1 cellular context compared by ENCODE assay signal in genomic region chr2:165952600-165953210, GRCh38.
TF ChIP-seq lines count a peak whose summit lies in the region.

No MANE protein-coding gene starts in this region.

TF ChIP-seq in SK-N-SH treated with all-trans-retinoic acid at 6 μM for 48 hours, 23 proteins besides CTCF, POLR2A, EP300 and RAD21 (continued from another document):
- no peak for TF ChIP-seq PATZ1 (CRISPR knock-in tag; IDR thresholded peaks at IDR 0.05; ENCODE audit: borderline replicate concordance)
- TF ChIP-seq ESRRG (CRISPR knock-in tag; IDR thresholded peaks at IDR 0.05), result no peak
- no peak for TF ChIP-seq ARNTL (CRISPR knock-in tag; IDR thresholded peaks at IDR 0.05; ENCODE audit: borderline replicate concordance, low read depth)
TF ChIP-seq in SK-N-SH treated with all-trans-retinoic acid at 6 μM for 48 hours: peak in this region for 0.
